Comparison of ENCODE assay signal across 35 cellular contexts in genomic region chr3:147213633-147214032, GRCh38.
DNase-seq lines count a peak whose midpoint lies in the region; ATAC-seq, FAIRE-seq and TF ChIP-seq lines count a peak whose summit lies in the region.
"Had no signal": no experiment of that assay in that cellular context is flagged by ENCODE, and none has a peak within 500 bp of the region (broad histone marks: within the 10 kb centered on the region; RNA-seq: fewer than 3 reads in every experiment).

No MANE protein-coding gene starts in this region.

- no peak overlapping the region for H3K27ac ChIP-seq in HepG2 (ENCODE audit: extremely low read length, insufficient read depth, low read length)
- H3K27ac ChIP-seq in right lobe of liver: no peak overlapping the region
- H3K27ac ChIP-seq in IMR-90 (ENCODE audit: insufficient read depth, low read length): no peak overlapping the region
- no peak overlapping the region for H3K27ac ChIP-seq in K562 (ENCODE audit: extremely low read depth, low read depth, low read length)
- H3K27ac ChIP-seq: 22Rv1; A549; BLaER1; BLaER1 treated with 17β-estradiol and CSF1 and Interleukin-3, amounts not matched to agents 10 nM and 100 nM; C4-2B had no signal

- H3K56ac ChIP-seq in IMR-90 (ENCODE audit: extremely low read depth, insufficient read depth, low read length): no peak overlapping the region

- intact Hi-C loops in HepG2 (cut with micrococcal nuclease; ENCODE audit: unreplicated experiment) (no loop called here), right lobe of liver (cut with DNase I) (no loop called here), IMR-90 (cut with micrococcal nuclease) (no loop called here), K562 (cut with micrococcal nuclease) (no loop called here)
- intact Hi-C loops in activated T-helper 2 cell treated with anti-CD3 and anti-CD28 coated beads, Interferon-gamma antibody, Interleukin-2, Interleukin-4, amounts not matched to agents 10 μg/mL and 5 μg/mL and 100 μg/mL, durations not matched to agents 14 hours and 24 hours and 36 hours (cut with micrococcal nuclease): no loop called here

- ATAC-seq in HepG2 (no peak), right lobe of liver (no peak), IMR-90 (ENCODE audit: low read depth) (no peak), K562 (no peak)
- ATAC-seq: A549; CD8-positive, alpha-beta T cell had no signal

- H3K36me3 ChIP-seq in HepG2 (replicated peaks in 1 of 2; ENCODE audit: control insufficient read depth in 1 of 2, insufficient read depth in 2 of 2, low read length in 2 of 2) (no peaks in the 10 kb centered on the region), right lobe of liver (no peaks in the 10 kb centered on the region), IMR-90 (ENCODE audit: control insufficient read depth, insufficient read depth, low read length) (no peaks in the 10 kb centered on the region), K562 (ENCODE audit: control insufficient read depth, insufficient read depth, low read length) (no peaks in the 10 kb centered on the region)
- H3K36me3 ChIP-seq: BE2C; BLaER1; BLaER1 treated with 17β-estradiol and CSF1 and Interleukin-3, amounts not matched to agents 10 nM and 100 nM had no signal

- H3K4me2 ChIP-seq in HepG2 (ENCODE audit: low read depth, low read length) (no peak overlapping the region), IMR-90 (ENCODE audit: low read depth, low read length) (no peak overlapping the region), K562 (ENCODE audit: insufficient read depth, low read length) (no peak overlapping the region)
- H3K4me2 ChIP-seq: A549; BLaER1; BLaER1 treated with 17β-estradiol and CSF1 and Interleukin-3, amounts not matched to agents 10 nM and 100 nM had no signal

- POLR2A ChIA-PET in HepG2 (lab: Yijun Ruan, JAX) (no interaction called here), IMR-90 (lab: Charles Lee; ENCODE audit: unreplicated experiment) (no interaction called here), K562 (lab: Yijun Ruan, JAX) (no interaction called here)

- H3K4me3 ChIP-seq in HepG2 (replicated peaks in 1 of 3; ENCODE audit: insufficient read depth in 1 of 3, low read depth in 2 of 3, low read length in 3 of 3) (no peak overlapping the region), right lobe of liver (no peak overlapping the region), IMR-90 (ENCODE audit: insufficient read depth, low read depth, low read length) (no peak overlapping the region), K562 (no peak overlapping the region)
- H3K4me3 ChIP-seq: A549; BLaER1; BLaER1 treated with 17β-estradiol and CSF1 and Interleukin-3, amounts not matched to agents 10 nM and 100 nM had no signal

- peaks cover 4% of the 10 kb centered on the region for H3K9me3 Mint-ChIP-seq in activated T-helper 2 cell treated with anti-CD3 and anti-CD28 coated beads, Interferon-gamma antibody, Interleukin-2, Interleukin-4, amounts not matched to agents 10 μg/mL and 5 μg/mL and 100 μg/mL, durations not matched to agents 14 hours and 24 hours and 36 hours

- BruUV-seq in HepG2 (replicated peaks; lab: Mats Ljungman, UMichigan) (no TSS peak), IMR-90 (replicated peaks; lab: Mats Ljungman, UMichigan) (no TSS peak), K562 (replicated peaks; lab: Mats Ljungman, UMichigan) (no TSS peak)

- H2AK9ac ChIP-seq in IMR-90 (replicated peaks; ENCODE audit: low read depth, low read length, poor library complexity): no peak overlapping the region

- H4K20me1 ChIP-seq in HepG2 (ENCODE audit: insufficient read depth, low read length): no peaks in the 10 kb centered on the region
- H4K20me1 ChIP-seq in IMR-90 (ENCODE audit: insufficient read depth, low read length): no peaks in the 10 kb centered on the region
- no peaks in the 10 kb centered on the region for H4K20me1 ChIP-seq in K562 (replicated peaks; ENCODE audit: control insufficient read depth, insufficient read depth, low read length)
- H4K20me1 ChIP-seq: BLaER1; BLaER1 treated with 17β-estradiol and CSF1 and Interleukin-3, amounts not matched to agents 10 nM and 100 nM had no signal

- dilution Hi-C loops in IMR-90 (cut with HindIII; ENCODE audit: low sequenced_read_pairs, unreplicated experiment): no loop called here

- H4K91ac ChIP-seq in IMR-90 (ENCODE audit: insufficient read depth, low read depth, low read length): no peak overlapping the region

- 6% methylated on average over 2 of the region's 2 CpGs for WGBS in HepG2 (ENCODE audit: low lambda C conversion rate)
- 61% methylated on average over 2 of the region's 2 CpGs for WGBS in right lobe of liver (ENCODE audit: insufficient coverage, low coverage, low lambda C conversion rate, missing lambda C conversion rate)
- no CpG with 5 or more reads among the region's 2 CpGs for WGBS in IMR-90 (ENCODE audit: extremely low coverage in 2 of 2, insufficient read length in 1 of 2), 2 experiments
- WGBS in K562 (ENCODE audit: insufficient coverage, low coverage, missing lambda C conversion rate): 3% methylated on average over 2 of the region's 2 CpGs

- no peaks in the 10 kb centered on the region for H3K79me2 ChIP-seq in HepG2 (ENCODE audit: insufficient read depth, low read length)
- no peaks in the 10 kb centered on the region for H3K79me2 ChIP-seq in K562 (ENCODE audit: control insufficient read depth, insufficient read depth, low read length)

- no peaks in the 10 kb centered on the region for H3K9me1 ChIP-seq in IMR-90 (ENCODE audit: insufficient read depth, low read length)
- no peaks in the 10 kb centered on the region for H3K9me1 ChIP-seq in K562 (ENCODE audit: control insufficient read depth, insufficient read depth, low read length)

- CTCF ChIA-PET in HepG2 (lab: Yijun Ruan, JAX; ENCODE audit: low intra/inter-chr PET ratio, low total read pairs) (no interaction called here), IMR-90 (lab: Yijun Ruan, JAX) (no interaction called here), K562 (lab: Yijun Ruan, JAX; ENCODE audit: low intra/inter-chr PET ratio) (no interaction called here)

- H4K5ac ChIP-seq in IMR-90 (ENCODE audit: low read depth, low read length): no peak overlapping the region

- H3K4ac ChIP-seq in IMR-90 (ENCODE audit: low read depth, low read length): no peak overlapping the region

- H3K36me3 Mint-ChIP-seq in activated T-helper 2 cell treated with anti-CD3 and anti-CD28 coated beads, Interferon-gamma antibody, Interleukin-2, Interleukin-4, amounts not matched to agents 10 μg/mL and 5 μg/mL and 100 μg/mL, durations not matched to agents 14 hours and 24 hours and 36 hours (ENCODE audit: low read depth): no peaks in the 10 kb centered on the region
- H3K36me3 Mint-ChIP-seq: CD14-positive monocyte; CD4-positive, alpha-beta memory T cell; CD4-positive, CD25-positive, alpha-beta regulatory T cell; CD8-positive, alpha-beta memory T cell; CD8-positive, alpha-beta T cell had no signal

- no peak overlapping the region for H3K27ac Mint-ChIP-seq in activated T-helper 2 cell treated with anti-CD3 and anti-CD28 coated beads, Interferon-gamma antibody, Interleukin-2, Interleukin-4, amounts not matched to agents 10 μg/mL and 5 μg/mL and 100 μg/mL, durations not matched to agents 14 hours and 24 hours and 36 hours
- H3K27ac Mint-ChIP-seq: B cell; CD14-positive monocyte; CD4-positive, alpha-beta memory T cell; CD4-positive, alpha-beta T cell; CD4-positive, CD25-positive, alpha-beta regulatory T cell; CD8-positive, alpha-beta memory T cell; CD8-positive, alpha-beta T cell had no signal

- TF ChIP-seq RAD21 in HepG2 (CRISPR knock-in tag; IDR thresholded peaks at IDR 0.05) (no peak), IMR-90 (IDR thresholded peaks at IDR 0.05; ENCODE audit: low read length) (no peak), K562 (CRISPR knock-in tag; conservative IDR thresholded peaks at IDR 0.05 in 1 of 2, IDR thresholded peaks at IDR 0.05 in 1 of 2) (no peak)

- H3K4me3 Mint-ChIP-seq in activated T-helper 2 cell treated with anti-CD3 and anti-CD28 coated beads, Interferon-gamma antibody, Interleukin-2, Interleukin-4, amounts not matched to agents 10 μg/mL and 5 μg/mL and 100 μg/mL, durations not matched to agents 14 hours and 24 hours and 36 hours (ENCODE audit: low read depth): no peak overlapping the region
- H3K4me3 Mint-ChIP-seq: B cell; CD14-positive monocyte; CD4-positive, alpha-beta memory T cell; CD4-positive, alpha-beta T cell; CD4-positive, CD25-positive, alpha-beta regulatory T cell; CD8-positive, alpha-beta memory T cell; CD8-positive, alpha-beta T cell had no signal

- H2BK20ac ChIP-seq in IMR-90 (ENCODE audit: low read depth, low read length): no peak overlapping the region

- TF ChIP-seq EP300 in HepG2 (IDR thresholded peaks at IDR 0.05; ENCODE audit: low read depth in 2 of 2, low read length in 2 of 2) (no peak), HepG2 (CRISPR knock-in tag; IDR thresholded peaks at IDR 0.05; ENCODE audit: borderline replicate concordance) (no peak), K562 (IDR thresholded peaks at IDR 0.05; ENCODE audit: low read length) (no peak)

- TF ChIP-seq CTCF in HepG2 (CRISPR knock-in tag; IDR thresholded peaks at IDR 0.05): no peak
- no peak for TF ChIP-seq CTCF in right lobe of liver (IDR thresholded peaks at IDR 0.05)
- no peak for TF ChIP-seq CTCF in IMR-90 (conservative IDR thresholded peaks at IDR 0.05; ENCODE audit: low read depth, low read length)
- no peak for TF ChIP-seq CTCF in K562 (IDR thresholded peaks at IDR 0.05 in 2 of 3, conservative IDR thresholded peaks at IDR 0.05 in 1 of 3; ENCODE audit: insufficient read depth in 2 of 3, low read depth in 1 of 3, low read length in 3 of 3)

- H3K9me3 ChIP-seq in HepG2 (ENCODE audit: low read length) (no peaks in the 10 kb centered on the region), right lobe of liver (no peaks in the 10 kb centered on the region), IMR-90 (ENCODE audit: control insufficient read depth, insufficient read depth, low read length) (no peaks in the 10 kb centered on the region), K562 (replicated peaks; ENCODE audit: control insufficient read depth, insufficient read depth, low read depth, low read length) (no peaks in the 10 kb centered on the region)
- H3K9me3 ChIP-seq: A549, BE2C, BLaER1, Caco-2 had no signal

- no peak overlapping the region for H3K23ac ChIP-seq in IMR-90 (ENCODE audit: low read depth, low read length)

- H3K27me3 ChIP-seq in HepG2 (ENCODE audit: control insufficient read depth in 1 of 2, insufficient read depth in 2 of 2, low read length in 2 of 2) (no peaks in the 10 kb centered on the region), right lobe of liver (no peaks in the 10 kb centered on the region), IMR-90 (ENCODE audit: control insufficient read depth, insufficient read depth, low read length) (no peaks in the 10 kb centered on the region), K562 (ENCODE audit: control insufficient read depth in 2 of 2, insufficient read depth in 2 of 2, low read length in 2 of 2) (no peaks in the 10 kb centered on the region)
- H3K27me3 ChIP-seq: BE2C; BLaER1; BLaER1 treated with 17β-estradiol and CSF1 and Interleukin-3, amounts not matched to agents 10 nM and 100 nM had no signal

- no peak overlapping the region for H3K18ac ChIP-seq in IMR-90 (ENCODE audit: low read depth, low read length)

- FAIRE-seq in HepG2 (lab: Jason Lieb, UNC) (no peak), K562 (lab: Jason Lieb, UNC) (no peak)
- FAIRE-seq: A204.1, A549, D721Med had no signal

- in situ Hi-C loops in HepG2 (cut with HindIII; ENCODE audit: extremely low pct_ligation_motif_present, low pct_unique_long_range_greater_than_20kb): no loop called here
- in situ Hi-C loops in IMR-90 (cut with MboI; ENCODE audit: low sequenced_read_pairs): no loop called here
- in situ Hi-C loops in K562 (cut with MboI): no loop called here

- H2BK5ac ChIP-seq in IMR-90 (ENCODE audit: low read depth, low read length, poor library complexity, severe bottlenecking): no peak overlapping the region

- H3K79me1 ChIP-seq in IMR-90 (ENCODE audit: low read depth in 1 of 2, low read length in 2 of 2): no peaks in the 10 kb centered on the region

- DNase-seq in HepG2 (ENCODE audit: low spot score) (no peak), right lobe of liver (no peak), IMR-90 (no peak), K562 (ENCODE audit: extremely low read depth in 1 of 4, low spot score in 3 of 4) (no peak), DMS 273 (lab: John Stamatoyannopoulos, UW; ENCODE audit: unreplicated experiment) (no peak)
- no peak for DNase-seq in activated T-helper 2 cell treated with anti-CD3 and anti-CD28 coated beads, Interferon-gamma antibody, Interleukin-2, Interleukin-4, amounts not matched to agents 10 μg/mL and 5 μg/mL and 100 μg/mL, durations not matched to agents 14 hours and 24 hours and 36 hours (ENCODE audit: low spot score)
- DNase-seq: 8988T; ACHN; AML-193; BE2C; C1 segment of cervical spinal cord; Caco-2; Calu3; CD4-positive, alpha-beta memory T cell; CD4-positive, alpha-beta T cell; CD4-positive, CD25-positive, alpha-beta regulatory T cell; CD8-positive, alpha-beta memory T cell; CD8-positive, alpha-beta T cell; COR-L47; DMS 273 treated with DMSO at 0.1 percent for 48 hours; DMS153; DMS53; DMS79; DMS79 treated with DMSO at 0.1 percent for 48 hours; DND-41; EL had no signal

- H3K4me1 ChIP-seq in HepG2 (ENCODE audit: insufficient read depth, low read length) (no peaks in the 10 kb centered on the region), right lobe of liver (no peaks in the 10 kb centered on the region), IMR-90 (ENCODE audit: control insufficient read depth, insufficient read depth, low read length) (no peaks in the 10 kb centered on the region), K562 (replicated peaks in 1 of 2; ENCODE audit: control insufficient read depth in 2 of 2, insufficient read depth in 2 of 2, low read length in 2 of 2) (no peaks in the 10 kb centered on the region)
- H3K4me1 ChIP-seq: A549, BE2C, Caco-2 had no signal

- H2AFZ ChIP-seq in HepG2 (ENCODE audit: low read length) (no peak overlapping the region), IMR-90 (replicated peaks; ENCODE audit: low read length, poor library complexity) (no peak overlapping the region), K562 (ENCODE audit: low read depth, low read length) (no peak overlapping the region)

- H2AK5ac ChIP-seq in IMR-90 (ENCODE audit: low read depth, low read length): no peak overlapping the region

- no peak overlapping the region for H4K8ac ChIP-seq in IMR-90 (ENCODE audit: low read depth in 2 of 2, low read length in 2 of 2)

- no peak overlapping the region for H2BK120ac ChIP-seq in IMR-90 (ENCODE audit: low read depth, low read length)

- H3K9ac ChIP-seq in HepG2 (ENCODE audit: insufficient read depth, low read depth, low read length) (no peak overlapping the region), IMR-90 (ENCODE audit: low read depth, low read length) (no peak overlapping the region), K562 (ENCODE audit: insufficient read depth in 1 of 2, low read depth in 2 of 2, low read length in 2 of 2) (no peak overlapping the region)
- H3K9ac ChIP-seq: BLaER1; BLaER1 treated with 17β-estradiol and CSF1 and Interleukin-3, amounts not matched to agents 10 nM and 100 nM had no signal

- no peaks in the 10 kb centered on the region for H3K4me1 Mint-ChIP-seq in activated T-helper 2 cell treated with anti-CD3 and anti-CD28 coated beads, Interferon-gamma antibody, Interleukin-2, Interleukin-4, amounts not matched to agents 10 μg/mL and 5 μg/mL and 100 μg/mL, durations not matched to agents 14 hours and 24 hours and 36 hours (ENCODE audit: low read depth)
- H3K4me1 Mint-ChIP-seq: B cell; CD14-positive monocyte; CD4-positive, alpha-beta memory T cell; CD4-positive, CD25-positive, alpha-beta regulatory T cell; CD8-positive, alpha-beta memory T cell had no signal

- H3K14ac ChIP-seq in IMR-90 (replicated peaks; ENCODE audit: low read depth, low read length): no peak overlapping the region

- no peak overlapping the region for H2BK15ac ChIP-seq in IMR-90 (ENCODE audit: low read depth, low read length)

- TF ChIP-seq POLR2A in HepG2 (IDR thresholded peaks at IDR 0.05; ENCODE audit: insufficient read depth in 1 of 2, low read depth in 2 of 2, low read length in 2 of 2) (no peak), right lobe of liver (IDR thresholded peaks at IDR 0.05) (no peak), IMR-90 (IDR thresholded peaks at IDR 0.05; ENCODE audit: low read depth, low read length) (no peak), K562 (conservative IDR thresholded peaks at IDR 0.05) (no peak)

- no peaks in the 10 kb centered on the region for H3K27me3 Mint-ChIP-seq in activated T-helper 2 cell treated with anti-CD3 and anti-CD28 coated beads, Interferon-gamma antibody, Interleukin-2, Interleukin-4, amounts not matched to agents 10 μg/mL and 5 μg/mL and 100 μg/mL, durations not matched to agents 14 hours and 24 hours and 36 hours (ENCODE audit: low read depth)
- H3K27me3 Mint-ChIP-seq: B cell; CD4-positive, alpha-beta memory T cell; CD4-positive, alpha-beta T cell; CD4-positive, CD25-positive, alpha-beta regulatory T cell; CD8-positive, alpha-beta memory T cell had no signal

Comparison
In these comparisons a context has a peak if more than half of its experiments do, and no peak if none do; other contexts are left out.
1. Of the 241 proteins assayed by ChIP-seq in both HepG2 and K562: peak only in HepG2: MAFF and MAFK; only in K562: none; in both: none; in neither: 239.